Comparison of ENCODE assay signal across 14 cellular contexts in the genomic region with DNA sequence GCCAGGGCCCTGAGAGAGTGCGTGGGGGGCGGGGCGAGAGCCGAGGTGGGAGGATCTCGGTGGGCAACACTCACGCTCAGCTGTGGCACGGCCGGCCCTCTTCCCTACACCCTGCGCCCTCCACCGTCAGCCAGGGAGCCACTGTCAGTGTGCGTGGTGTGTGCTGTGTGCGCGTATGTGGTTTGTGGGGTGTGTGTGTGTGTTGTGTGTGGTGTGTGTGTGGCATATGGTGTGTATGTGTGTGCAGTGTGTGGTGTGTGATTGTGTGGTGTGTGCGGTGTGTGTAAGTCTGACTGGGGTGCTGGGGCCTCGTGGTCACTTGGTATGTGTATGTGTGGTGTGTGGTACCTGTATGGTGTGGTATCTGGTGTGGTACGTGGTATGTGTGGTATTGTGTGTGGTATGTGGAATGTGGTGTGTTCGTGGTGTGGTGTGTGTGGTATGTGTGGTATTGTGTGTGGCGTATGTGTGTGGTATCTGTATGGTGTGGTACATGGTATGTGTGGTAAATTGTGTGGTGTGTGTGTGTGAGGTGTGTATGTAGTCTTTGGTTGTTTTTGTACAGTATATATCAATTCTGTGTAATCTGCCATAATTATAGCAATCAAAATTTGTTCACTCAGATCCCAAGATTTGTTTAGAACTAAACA. TPM values are rescaled to one million over a fixed set of nuclear protein-coding genes. Genes with fewer than 3 reads are reported as not detected.
A peak's percentile ranks its signal among the peaks of the same experiment; 100 is the strongest.
DNase-seq lines count a peak whose midpoint lies in the region; ATAC-seq and TF ChIP-seq lines count a peak whose summit lies in the region.
"Had no signal": no experiment of that assay in that cellular context is flagged by ENCODE, and none has a peak within 500 bp of the region (broad histone marks: within the 10 kb centered on the region; RNA-seq: fewer than 3 reads in every experiment).

No MANE protein-coding gene starts in this region.

- no peaks in the 10 kb centered on the region for H3K9me3 ChIP-seq in right atrium auricular region
- H3K9me3 ChIP-seq in naive thymus-derived CD4-positive, alpha-beta T cell (ENCODE audit: control insufficient read depth in 2 of 3, low read length in 3 of 3), result no peaks in the 10 kb centered on the region

- peak overlapping the region in 6 of 10 donors; percentile 0 to 10 (median 5) for H3K4me3 Mint-ChIP-seq in naive thymus-derived CD4-positive, alpha-beta T cell
- H3K4me3 Mint-ChIP-seq: dendritic cell treated with granulocyte-macrophage colony-stimulating factor and Interleukin-4, amounts not matched to agents 40 ng/mL and 50 ng/mL, for 4 days had no signal

- CTCF ChIA-PET in naive thymus-derived CD4-positive, alpha-beta T cell (lab: Charles Lee), result no interaction called here

- H3K4me1 Mint-ChIP-seq in naive thymus-derived CD4-positive, alpha-beta T cell, result peaks cover 0 to 13% (median 5%) of the 10 kb centered on the region in 7 donors

- no peaks in the 10 kb centered on the region for H3K4me1 ChIP-seq in right atrium auricular region
- no peaks in the 10 kb centered on the region for H3K4me1 ChIP-seq in naive thymus-derived CD4-positive, alpha-beta T cell (ENCODE audit: control insufficient read depth in 2 of 2, insufficient read depth in 2 of 2, low read length in 2 of 2)

- peaks cover 0 to 4% (median 0%) of the 10 kb centered on the region in 11 donors for H3K9me3 Mint-ChIP-seq in naive thymus-derived CD4-positive, alpha-beta T cell
- H3K9me3 Mint-ChIP-seq: dendritic cell treated with granulocyte-macrophage colony-stimulating factor and Interleukin-4, amounts not matched to agents 40 ng/mL and 50 ng/mL, for 4 days had no signal

- no peak for TF ChIP-seq CTCF in right atrium auricular region (IDR thresholded peaks at IDR 0.05)
- no peak for TF ChIP-seq CTCF in choroid plexus epithelial cell (conservative IDR thresholded peaks at IDR 0.05; ENCODE audit: low read depth, low read length)

- H3K27me3 ChIP-seq in right atrium auricular region, result no peaks in the 10 kb centered on the region
- H3K27me3 ChIP-seq in naive thymus-derived CD4-positive, alpha-beta T cell (ENCODE audit: control insufficient read depth in 2 of 2, insufficient read depth in 2 of 2, low read length in 2 of 2), result no peaks in the 10 kb centered on the region

- H3K36me3 Mint-ChIP-seq in naive thymus-derived CD4-positive, alpha-beta T cell, result no peaks in the 10 kb centered on the region

- peaks cover 0 to 3% (median 0%) of the 10 kb centered on the region in 5 donors for H3K27me3 Mint-ChIP-seq in naive thymus-derived CD4-positive, alpha-beta T cell
- H3K27me3 Mint-ChIP-seq: dendritic cell treated with granulocyte-macrophage colony-stimulating factor and Interleukin-4, amounts not matched to agents 40 ng/mL and 50 ng/mL, for 4 days had no signal

- no peaks in the 10 kb centered on the region for H3K36me3 ChIP-seq in right atrium auricular region
- H3K36me3 ChIP-seq in naive thymus-derived CD4-positive, alpha-beta T cell (ENCODE audit: control insufficient read depth in 2 of 3, insufficient read depth in 3 of 3, low read length in 3 of 3), result no peaks in the 10 kb centered on the region

- H3K27ac ChIP-seq in right atrium auricular region, result no peak overlapping the region
- no peak overlapping the region for H3K27ac ChIP-seq in naive thymus-derived CD4-positive, alpha-beta T cell (ENCODE audit: low read depth, low read length)

- intact Hi-C loops in cardiac septum (cut with DNase I), result no loop called here
- intact Hi-C loops in naive thymus-derived CD4-positive, alpha-beta T cell (cut with micrococcal nuclease), result no loop called here

- peak; percentile 49 for DNase-seq in cardiac septum (ENCODE audit: low spot score)
- no peak for DNase-seq in right atrium auricular region (ENCODE audit: low spot score)
- DNase-seq in choroid plexus epithelial cell (ENCODE audit: low read depth), result peak; percentile 11
- DNase-seq in naive thymus-derived CD4-positive, alpha-beta T cell, result no peak
- DNase-seq in GOT3 (lab: John Stamatoyannopoulos, UW), result no peak
- DNase-seq in pons (ENCODE audit: low spot score), result no peak
- DNase-seq: NCI-H1105 treated with DMSO at 0.1 percent for 48 hours, SHP77, T-helper 9 cell had no signal

- peak overlapping the region in 7 of 9 donors; percentile 2 to 72 (median 13) for H3K27ac Mint-ChIP-seq in naive thymus-derived CD4-positive, alpha-beta T cell
- H3K27ac Mint-ChIP-seq: dendritic cell treated with granulocyte-macrophage colony-stimulating factor and Interleukin-4, amounts not matched to agents 40 ng/mL and 50 ng/mL, for 4 days had no signal

- H3K4me3 ChIP-seq in right atrium auricular region (no peak overlapping the region), choroid plexus epithelial cell (ENCODE audit: low read depth, low read length) (no peak overlapping the region)
- no peak overlapping the region for H3K4me3 ChIP-seq in naive thymus-derived CD4-positive, alpha-beta T cell (ENCODE audit: low read length)
- H3K4me3 ChIP-seq: smooth muscle cell had no signal

- POLR2A ChIA-PET in naive thymus-derived CD4-positive, alpha-beta T cell (lab: Charles Lee), result no interaction called here

- peak; percentile 24 for ATAC-seq in naive thymus-derived CD4-positive, alpha-beta T cell
- ATAC-seq in HG02885 (IDR thresholded peaks at IDR 0.05; ENCODE audit: poor library complexity, unreplicated experiment) (no peak), HG03097 (IDR thresholded peaks at IDR 0.05; ENCODE audit: low FRiP score, unreplicated experiment) (no peak)

RNA-seq across cellular contexts. Expression of a gene that starts 5.1 kb away (rescaled TPM):
- total RNA-seq in cardiac septum (0.48 TPM), right atrium auricular region (not detected)
- not detected for total RNA-seq in naive thymus-derived CD4-positive, alpha-beta T cell
- not detected for polyA plus RNA-seq in naive thymus-derived CD4-positive, alpha-beta T cell
- total RNA-seq: lung microvascular endothelial cell, smooth muscle cell had no signal
- polyA plus RNA-seq: smooth muscle cell had no signal

RNA-seq across cellular contexts. Expression of a gene that starts 14.1 kb away (rescaled TPM):
- total RNA-seq in cardiac septum, result not detected
- not detected for total RNA-seq in right atrium auricular region
- not detected for total RNA-seq in naive thymus-derived CD4-positive, alpha-beta T cell
- polyA plus RNA-seq in naive thymus-derived CD4-positive, alpha-beta T cell, result not detected
- total RNA-seq: lung microvascular endothelial cell, smooth muscle cell had no signal
- polyA plus RNA-seq: smooth muscle cell had no signal

Comparison
In these comparisons a context has a peak if more than half of its experiments do, and no peak if none do; other contexts are left out.
1. DNase-seq: peak in cardiac septum (single experiment) and choroid plexus epithelial cell (single experiment); none in right atrium auricular region (single experiment), naive thymus-derived CD4-positive, alpha-beta T cell (0 of 9), GOT3 (single experiment) and pons (single experiment).